In genomic region chr18:35683021-35683420, GRCh38 we compare ENCODE assay signal across 2 cellular contexts.
A peak's percentile ranks its signal among the peaks of the same experiment; 100 is the strongest.
TF ChIP-seq lines count a peak whose summit lies in the region.

No MANE protein-coding gene starts in this region.

TF ChIP-seq in IMR-90, 13 proteins besides CTCF, POLR2A, EP300 and RAD21:
- no peak for TF ChIP-seq USF2 (IDR thresholded peaks at IDR 0.05; ENCODE audit: low read depth, low read length)
- TF ChIP-seq RFX5 (IDR thresholded peaks at IDR 0.05; ENCODE audit: low read depth, low read length), result no peak
- no peak for TF ChIP-seq ELK1 (IDR thresholded peaks at IDR 0.05; ENCODE audit: borderline replicate concordance, low read depth, low read length)
- no peak for TF ChIP-seq NFE2L2 (IDR thresholded peaks at IDR 0.05; ENCODE audit: low read depth, low read length)
- TF ChIP-seq RCOR1 (IDR thresholded peaks at IDR 0.05; ENCODE audit: insufficient replicate concordance, low read length), result no peak
- TF ChIP-seq MAZ (IDR thresholded peaks at IDR 0.05; ENCODE audit: borderline replicate concordance, low read depth, low read length), result no peak
- TF ChIP-seq CHD1 (IDR thresholded peaks at IDR 0.05; ENCODE audit: low read depth, low read length), result no peak
- no peak for TF ChIP-seq SMC3 (IDR thresholded peaks at IDR 0.05; ENCODE audit: low read depth, low read length)
- no peak for TF ChIP-seq BHLHE40 (IDR thresholded peaks at IDR 0.05; ENCODE audit: low read depth, low read length)
- TF ChIP-seq MXI1 (IDR thresholded peaks at IDR 0.05; ENCODE audit: borderline replicate concordance, low read depth, low read length), result no peak
- no peak for TF ChIP-seq CEBPB (IDR thresholded peaks at IDR 0.05; ENCODE audit: low read depth, low read length)
- TF ChIP-seq FOS (IDR thresholded peaks at IDR 0.05; ENCODE audit: low read depth, low read length), result no peak
- no peak for TF ChIP-seq MAFK (IDR thresholded peaks at IDR 0.05; ENCODE audit: low read depth, low read length)

TF ChIP-seq in K562, 482 proteins besides CTCF, POLR2A, EP300 and RAD21:
- TF ChIP-seq MCM5 (IDR thresholded peaks at IDR 0.05; ENCODE audit: low read depth) (no peak), PATZ1 (CRISPR knock-in tag; IDR thresholded peaks at IDR 0.05; ENCODE audit: borderline replicate concordance) (no peak), MBD2 (IDR thresholded peaks at IDR 0.05; ENCODE audit: borderline replicate concordance, low read depth) (0 out of 2 replicates have a peak, but pooled peaks have one; percentile 6), MITF (IDR thresholded peaks at IDR 0.05) (no peak), ZNF232 (CRISPR knock-in tag; IDR thresholded peaks at IDR 0.05) (no peak)
